ENCODE assay signal across 8 cellular contexts in genomic region chr1:159015440-159015909, GRCh38. TPM values are rescaled to one million over a fixed set of nuclear protein-coding genes. Genes with fewer than 3 reads are reported as not detected.
DNase-seq lines count a peak whose midpoint lies in the region; ATAC-seq and TF ChIP-seq lines count a peak whose summit lies in the region.

No MANE protein-coding gene starts in this region.

- H3K9me3 ChIP-seq in HAP-1 = no peaks in the 10 kb centered on the region

- ATAC-seq in GM19328 (IDR thresholded peaks at IDR 0.05; ENCODE audit: unreplicated experiment) (peak; percentile 97), HG03439 (IDR thresholded peaks at IDR 0.05; ENCODE audit: unreplicated experiment) (peak; percentile 89), left lobe of liver (peak; percentile 85)

- H3K9me3 Mint-ChIP-seq in T-helper 2 cell treated with Interferon-gamma antibody and Interleukin-4, amounts not matched to agents 5 μg/mL and 100 μg/mL, for 36 hours = no peaks in the 10 kb centered on the region

- peak overlapping the region; percentile 67 for H3K27ac ChIP-seq in brain microvascular endothelial cell

- in situ Hi-C loops in brain microvascular endothelial cell (cut with HindIII; ENCODE audit: low pct_ligation_motif_present, low sequenced_read_pairs) (no loop called here), HAP-1 (cut with MboI; ENCODE audit: low sequenced_read_pairs) (no loop called here)

- DNase-seq in AG20443 (ENCODE audit: low spot score) (peak; percentile 85), brain microvascular endothelial cell (peak; percentile 93), left lobe of liver (ENCODE audit: low spot score) (no peak), HAP-1 (ENCODE audit: low spot score in 2 of 2) (no peak)
- peak; percentile 76 for DNase-seq in T-helper 2 cell treated with Interferon-gamma antibody and Interleukin-4, amounts not matched to agents 5 μg/mL and 100 μg/mL, for 36 hours (ENCODE audit: low spot score)
- peak; percentile 39 to 54 for DNase-seq in stimulated activated CD8-positive, alpha-beta memory T cell treated with anti-CD3 and anti-CD28 coated beads, Interleukin-4, amount 100 ng/mL, for 4 hours (ENCODE audit: low read depth in 2 of 2, low spot score in 1 of 2)

- peaks cover 64% of the 10 kb centered on the region for H3K4me1 Mint-ChIP-seq in T-helper 2 cell treated with Interferon-gamma antibody and Interleukin-4, amounts not matched to agents 5 μg/mL and 100 μg/mL, for 36 hours (ENCODE audit: low read depth)

- peaks cover 87% of the 10 kb centered on the region for H3K36me3 Mint-ChIP-seq in T-helper 2 cell treated with Interferon-gamma antibody and Interleukin-4, amounts not matched to agents 5 μg/mL and 100 μg/mL, for 36 hours (ENCODE audit: low read depth)

- H3K36me3 ChIP-seq in brain microvascular endothelial cell (replicated peaks) = peaks cover 33% of the 10 kb centered on the region
- no peaks in the 10 kb centered on the region for H3K36me3 ChIP-seq in HAP-1 (replicated peaks)

- peak overlapping the region; percentile 82 for H3K27ac Mint-ChIP-seq in T-helper 2 cell treated with Interferon-gamma antibody and Interleukin-4, amounts not matched to agents 5 μg/mL and 100 μg/mL, for 36 hours

- H3K4me1 ChIP-seq in HAP-1 = no peaks in the 10 kb centered on the region

- no peak overlapping the region for H3K4me3 ChIP-seq in brain microvascular endothelial cell (ENCODE audit: low read depth, low read length)
- no peak overlapping the region for H3K4me3 ChIP-seq in HAP-1

- H3K27me3 ChIP-seq in brain microvascular endothelial cell (replicated peaks) (no peaks in the 10 kb centered on the region), HAP-1 (ENCODE audit: low read depth) (no peaks in the 10 kb centered on the region)

- H3K4me3 Mint-ChIP-seq in T-helper 2 cell treated with Interferon-gamma antibody and Interleukin-4, amounts not matched to agents 5 μg/mL and 100 μg/mL, for 36 hours = peak overlapping the region; percentile 93

- TF ChIP-seq CTCF in brain microvascular endothelial cell (IDR thresholded peaks at IDR 0.05; ENCODE audit: low read depth, low read length, missing control alignments) = no peak

- no peaks in the 10 kb centered on the region for H3K27me3 Mint-ChIP-seq in T-helper 2 cell treated with Interferon-gamma antibody and Interleukin-4, amounts not matched to agents 5 μg/mL and 100 μg/mL, for 36 hours (ENCODE audit: low read depth)

RNA-seq across cellular contexts. Expression of gene IFI16, which starts 5.8 kb away (rescaled TPM):
- total RNA-seq in left lobe of liver = 5.2 TPM

Comparison
In these comparisons a context has a peak if more than half of its experiments do, and no peak if none do; other contexts are left out.
1. DNase-seq: peak in AG20443 (single experiment), T-helper 2 cell treated with Interferon-gamma antibody and Interleukin-4, amounts not matched to agents 5 μg/mL and 100 μg/mL, for 36 hours (single experiment), brain microvascular endothelial cell (single experiment) and stimulated activated CD8-positive, alpha-beta memory T cell treated with anti-CD3 and anti-CD28 coated beads, Interleukin-4, amount 100 ng/mL, for 4 hours (2 of 2); none in left lobe of liver (single experiment) and HAP-1 (0 of 2).
2. Peak in every context shown above with its lines, with median percentiles within 50 percentile points of each other: ATAC-seq.